In genomic region chr16:3306078-3306477, GRCh38 we compare ENCODE assay signal across 9 cellular contexts. TPM values are rescaled to one million over a fixed set of nuclear protein-coding genes. Genes with fewer than 3 reads are reported as not detected.
A peak's percentile ranks its signal among the peaks of the same experiment; 100 is the strongest.
DNase-seq lines count a peak whose midpoint lies in the region; ATAC-seq and TF ChIP-seq lines count a peak whose summit lies in the region.
"Had no signal": no experiment of that assay in that cellular context is flagged by ENCODE, and none has a peak within 500 bp of the region (broad histone marks: within the 10 kb centered on the region; RNA-seq: fewer than 3 reads in every experiment).

No MANE protein-coding gene starts in this region.

- H3K9me3 ChIP-seq in CD4-positive, alpha-beta memory T cell (ENCODE audit: control insufficient read depth in 1 of 2, low read length in 2 of 2): peaks cover 7 to 32% of the 10 kb centered on the region in 2 donors
- H3K9me3 ChIP-seq in Panc1 (ENCODE audit: control insufficient read depth, insufficient read depth, low read depth, low read length): peaks cover 57% of the 10 kb centered on the region

- H3K27me3 Mint-ChIP-seq in CD4-positive, alpha-beta memory T cell: no peaks in the 10 kb centered on the region
- H3K27me3 Mint-ChIP-seq in osteocyte (ENCODE audit: unreplicated experiment): no peaks in the 10 kb centered on the region

- peak overlapping the region; percentile 70 for H3K27ac ChIP-seq in CD4-positive, alpha-beta memory T cell (ENCODE audit: low read depth, low read length)
- peak overlapping the region; percentile 89 for H3K27ac ChIP-seq in Panc1 (ENCODE audit: low read length)
- H3K27ac ChIP-seq in epithelial cell of prostate: peak overlapping the region; percentile 92

- POLR2A ChIA-PET in CD4-positive, alpha-beta memory T cell (lab: Charles Lee; ENCODE audit: partially characterized antibody): interaction anchor here (0.6 to 5.3 kb wide), 19 partner anchors 10 to 203 kb away, joined by 3 to 76 read pairs (median 4); partner anchors contain the start of genes NAA60, ZNF174, ZNF200 and ZNF263
- POLR2A ChIA-PET in Panc1 (lab: Charles Lee): no interaction called here

- peaks cover 49 to 52% of the 10 kb centered on the region in 2 donors for H3K36me3 Mint-ChIP-seq in CD4-positive, alpha-beta memory T cell
- H3K36me3 Mint-ChIP-seq in osteocyte (ENCODE audit: unreplicated experiment): peaks cover 62% of the 10 kb centered on the region

- H3K27me3 ChIP-seq in CD4-positive, alpha-beta memory T cell (ENCODE audit: insufficient read depth, low read length): no peaks in the 10 kb centered on the region
- H3K27me3 ChIP-seq in Panc1 (ENCODE audit: control insufficient read depth, insufficient read depth, low read length): no peaks in the 10 kb centered on the region

- H3K4me3 Mint-ChIP-seq in CD4-positive, alpha-beta memory T cell: peak overlapping the region; percentile 79 to 87 (median 85)
- H3K4me3 Mint-ChIP-seq in osteocyte (ENCODE audit: unreplicated experiment): peak overlapping the region; percentile 75

- CTCF ChIA-PET in CD4-positive, alpha-beta memory T cell (lab: Charles Lee; ENCODE audit: partially characterized antibody): interaction anchor here (1.0 to 3.2 kb wide), 6 partner anchors 9 to 274 kb away, joined by 3 to 10 read pairs (median 4); partner anchors contain the start of genes NAA60, ZNF174, ZNF597 and ZSCAN32
- CTCF ChIA-PET in Panc1 (lab: Charles Lee): no interaction called here

- no peak for DNase-seq in CD4-positive, alpha-beta memory T cell
- no peak for DNase-seq in Panc1 (ENCODE audit: low read depth, low spot score)
- no peak for DNase-seq in epithelial cell of prostate (ENCODE audit: low read depth, low spot score)
- no peak for DNase-seq in osteocyte (ENCODE audit: extremely low spot score, unreplicated experiment)
- DNase-seq in EL: no peak

- peaks cover 7 to 13% (median 11%) of the 10 kb centered on the region in 4 donors for H3K4me1 Mint-ChIP-seq in CD4-positive, alpha-beta memory T cell
- H3K4me1 Mint-ChIP-seq in osteocyte (ENCODE audit: unreplicated experiment): peaks cover 13% of the 10 kb centered on the region

- peaks cover 16% of the 10 kb centered on the region for H3K4me1 ChIP-seq in CD4-positive, alpha-beta memory T cell (ENCODE audit: insufficient read depth, low read length)
- no peaks in the 10 kb centered on the region; the same call in 1 of the 2 replicates for H3K4me1 ChIP-seq in Panc1 (ENCODE audit: control insufficient read depth, insufficient read depth, low read length)

- intact Hi-C loops in CD4-positive, alpha-beta memory T cell (cut with micrococcal nuclease): no loop called here
- intact Hi-C loops in Panc1 (cut with micrococcal nuclease; ENCODE audit: unreplicated experiment): no loop called here

- peak overlapping the region; percentile 80 to 88 for H3K4me3 ChIP-seq in CD4-positive, alpha-beta memory T cell (ENCODE audit: low read length in 2 of 2)
- peak overlapping the region; percentile 63 to 72 for H3K4me3 ChIP-seq in Panc1 (ENCODE audit: low read depth in 2 of 2, low read length in 2 of 2)

- BruUV-seq in Panc1 (replicated peaks; lab: Mats Ljungman, UMichigan): no TSS peak

- H3K9me3 Mint-ChIP-seq in CD4-positive, alpha-beta memory T cell: peaks cover 0 to 65% (median 52%) of the 10 kb centered on the region in 8 donors
- peaks cover 25% of the 10 kb centered on the region for H3K9me3 Mint-ChIP-seq in osteocyte (ENCODE audit: unreplicated experiment)

- peaks cover 21% of the 10 kb centered on the region for H3K36me3 ChIP-seq in CD4-positive, alpha-beta memory T cell (ENCODE audit: insufficient read depth, low read length)
- H3K36me3 ChIP-seq in Panc1 (ENCODE audit: control insufficient read depth, insufficient read depth, low read length): no peaks in the 10 kb centered on the region

- in situ Hi-C loops in Panc1 (cut with HindIII; ENCODE audit: low pct_unique_long_range_greater_than_20kb, low sequenced_read_pairs): no loop called here

- ATAC-seq in Panc1: no peak
- ATAC-seq in HG03442 (IDR thresholded peaks at IDR 0.05; ENCODE audit: unreplicated experiment): no peak
- no peak for ATAC-seq in GM21786 (IDR thresholded peaks at IDR 0.05; ENCODE audit: unreplicated experiment)
- ATAC-seq in HG03432 (IDR thresholded peaks at IDR 0.05; ENCODE audit: unreplicated experiment): no peak

- no peak for TF ChIP-seq CTCF in Panc1 (IDR thresholded peaks at IDR 0.05)
- TF ChIP-seq CTCF in osteocyte (IDR thresholded peaks at IDR 0.05): no peak

- peak overlapping the region in 5 of 7 donors; percentile 22 to 82 (median 71) for H3K27ac Mint-ChIP-seq in CD4-positive, alpha-beta memory T cell
- H3K27ac Mint-ChIP-seq in osteocyte (ENCODE audit: unreplicated experiment): peak overlapping the region; percentile 82

RNA-seq across cellular contexts. Expression of gene ZNF75A, which starts 0.8 kb away (rescaled TPM):
- 10 to 100 TPM; 82.7 to 88.1 TPM for total RNA-seq in CD4-positive, alpha-beta memory T cell
- 10 to 100 TPM; 10.8 to 24.5 TPM for polyA plus RNA-seq in CD4-positive, alpha-beta memory T cell
- total RNA-seq in Panc1 (2021; ENCODE audit: unreplicated experiment): 24.5 TPM
- 13.2 TPM for polyA plus RNA-seq in Panc1 (2012; ENCODE audit: insufficient read length)
- 24.2 and 26.2 TPM in 2 replicates for total RNA-seq in osteocyte

RNA-seq across cellular contexts. Expression of gene TIGD7, which starts 0.8 kb away (rescaled TPM):
- 10 to 100 TPM; 14.2 to 19.0 TPM for total RNA-seq in CD4-positive, alpha-beta memory T cell
- polyA plus RNA-seq in CD4-positive, alpha-beta memory T cell: 1 to 10 TPM; 3.2 to 3.4 TPM
- 4.5 TPM for total RNA-seq in Panc1 (2021; ENCODE audit: unreplicated experiment)
- 2.9 TPM for polyA plus RNA-seq in Panc1 (2012; ENCODE audit: insufficient read length)
- 8.2 and 10.0 TPM in 2 replicates for total RNA-seq in osteocyte

RNA-seq across cellular contexts. Expression of gene ZNF263, which starts 22.8 kb away (rescaled TPM):
- total RNA-seq in CD4-positive, alpha-beta memory T cell: 10 to 100 TPM; 44.0 to 45.1 TPM
- 10 to 100 TPM; 29.3 to 37.8 TPM for polyA plus RNA-seq in CD4-positive, alpha-beta memory T cell
- total RNA-seq in Panc1 (2021; ENCODE audit: unreplicated experiment): 53.5 TPM
- 46.2 TPM for polyA plus RNA-seq in Panc1 (2012; ENCODE audit: insufficient read length)
- 30.4 and 33.2 TPM in 2 replicates for total RNA-seq in osteocyte

RNA-seq across cellular contexts. Expression of gene OR2C1, which starts 49.6 kb away (rescaled TPM):
- total RNA-seq in CD4-positive, alpha-beta memory T cell: not detected
- polyA plus RNA-seq in CD4-positive, alpha-beta memory T cell: under 1 TPM; 0.13 to 0.54 TPM
- not detected for total RNA-seq in Panc1 (2021; ENCODE audit: unreplicated experiment)
- polyA plus RNA-seq in Panc1 (2012; ENCODE audit: insufficient read length): not detected
- total RNA-seq in osteocyte: not detected in 2 replicates
- total RNA-seq: left colon had no signal

RNA-seq across cellular contexts. Expression of gene MEFV, which starts 49.6 kb away (rescaled TPM):
- under 1 TPM; 0.35 to 0.42 TPM for total RNA-seq in CD4-positive, alpha-beta memory T cell
- under 1 TPM in 1 of 2 donors, not detected in 1; 0.05 TPM for polyA plus RNA-seq in CD4-positive, alpha-beta memory T cell
- total RNA-seq in Panc1 (2021; ENCODE audit: unreplicated experiment) (0.46 TPM), osteocyte (not detected in 2 replicates)
- polyA plus RNA-seq in Panc1 (2012; ENCODE audit: insufficient read length): 0.19 TPM
